24 cellular contexts compared by ENCODE assay signal in genomic region chr9:99211746-99212145, GRCh38. TPM values are rescaled to one million over a fixed set of nuclear protein-coding genes. Genes with fewer than 3 reads are reported as not detected.
DNase-seq lines count a peak whose midpoint lies in the region; FAIRE-seq and TF ChIP-seq lines count a peak whose summit lies in the region.
"Had no signal": no experiment of that assay in that cellular context is flagged by ENCODE, and none has a peak within 500 bp of the region (broad histone marks: within the 10 kb centered on the region; RNA-seq: fewer than 3 reads in every experiment).

No MANE protein-coding gene starts in this region.

- peak; percentile 29 for DNase-seq in GM12865 (ENCODE audit: low read depth)
- DNase-seq in HFFc6, result no peak
- no peak for DNase-seq in bronchial epithelial cell (ENCODE audit: low read depth)
- DNase-seq in neural progenitor cell (ENCODE audit: low spot score), result no peak
- no peak for DNase-seq in T-helper 2 cell treated with Interferon-gamma antibody and Interleukin-4, amounts not matched to agents 5 μg/mL and 100 μg/mL, for 36 hours (ENCODE audit: low spot score)
- no peak for DNase-seq in NCI-H774 (lab: John Stamatoyannopoulos, UW)
- no peak for DNase-seq in activated effector memory CD4-positive, alpha-beta T cell treated with Interleukin-2 at 50 U/mL for 16 hours
- DNase-seq: activated CD4-positive, alpha-beta T cell treated with anti-CD3 and anti-CD28 coated beads, Interleukin-2, amount 50 U/mL, for 48 hours; activated naive CD4-positive, alpha-beta T cell; activated T-cell treated with anti-CD3 and anti-CD28 coated beads for 4 hours; amygdala; CD8-positive, alpha-beta memory T cell; DMS79 treated with DMSO at 0.1 percent for 48 hours; dorsolateral prefrontal cortex; gastrocnemius medialis; mammary epithelial cell; naive thymus-derived CD4-positive, alpha-beta T cell; NCI-H1048; NCI-H2029; NCI-H345; tibial artery had no signal

- H3K9me3 Mint-ChIP-seq in HFFc6 (peaks cover 13% of the 10 kb centered on the region; the same call in 1 of the 2 replicates), neural progenitor cell (peaks cover 7% of the 10 kb centered on the region)
- peaks cover 4% of the 10 kb centered on the region for H3K9me3 Mint-ChIP-seq in T-helper 2 cell treated with Interferon-gamma antibody and Interleukin-4, amounts not matched to agents 5 μg/mL and 100 μg/mL, for 36 hours

- H2AFZ ChIP-seq in neural progenitor cell (replicated peaks), result no peak overlapping the region
- H2AFZ ChIP-seq: parathyroid adenoma had no signal

- TF ChIP-seq CTCF in GM12865 (IDR thresholded peaks at IDR 0.05; ENCODE audit: insufficient read depth, low read depth, low read length, missing control alignments) (peak; percentile 20), HFFc6 (IDR thresholded peaks at IDR 0.05) (peak; percentile 18; the same call in 1 of the 2 replicates), bronchial epithelial cell (IDR thresholded peaks at IDR 0.05; ENCODE audit: insufficient read depth, low read length, severe bottlenecking) (peak; percentile 15), neural progenitor cell (IDR thresholded peaks at IDR 0.05) (peak; percentile 8)

- H3K27me3 Mint-ChIP-seq in HFFc6 (ENCODE audit: insufficient read depth), result peaks cover 3% of the 10 kb centered on the region
- no peaks in the 10 kb centered on the region for H3K27me3 Mint-ChIP-seq in neural progenitor cell (ENCODE audit: insufficient read depth, low read depth)
- H3K27me3 Mint-ChIP-seq in T-helper 2 cell treated with Interferon-gamma antibody and Interleukin-4, amounts not matched to agents 5 μg/mL and 100 μg/mL, for 36 hours (ENCODE audit: low read depth), result peaks cover 23% of the 10 kb centered on the region
- H3K27me3 Mint-ChIP-seq: stimulated activated memory B cell treated with anti-CD40 and anti-IgM and Interleukin-4, amounts not matched to agents 10 μg/mL and 1 μg/mL and 100 μg/mL, for 72 hours had no signal

- H3K4me2 ChIP-seq in neural progenitor cell, result no peak overlapping the region

- H3K9me3 ChIP-seq in neural progenitor cell (ENCODE audit: low read depth), result no peaks in the 10 kb centered on the region
- H3K9me3 ChIP-seq: gastrocnemius medialis, tibial artery had no signal

- H3K36me3 Mint-ChIP-seq in HFFc6 (ENCODE audit: low read depth), result peaks cover 15% of the 10 kb centered on the region
- H3K36me3 Mint-ChIP-seq in neural progenitor cell, result peaks cover 18% of the 10 kb centered on the region
- peaks cover 9% of the 10 kb centered on the region for H3K36me3 Mint-ChIP-seq in T-helper 2 cell treated with Interferon-gamma antibody and Interleukin-4, amounts not matched to agents 5 μg/mL and 100 μg/mL, for 36 hours (ENCODE audit: low read depth)

- H3K4me3 Mint-ChIP-seq in HFFc6, result no peak overlapping the region
- no peak overlapping the region for H3K4me3 Mint-ChIP-seq in neural progenitor cell
- no peak overlapping the region for H3K4me3 Mint-ChIP-seq in T-helper 2 cell treated with Interferon-gamma antibody and Interleukin-4, amounts not matched to agents 5 μg/mL and 100 μg/mL, for 36 hours
- H3K4me3 Mint-ChIP-seq: naive thymus-derived CD4-positive, alpha-beta T cell; stimulated activated memory B cell treated with anti-CD40 and anti-IgM and Interleukin-4, amounts not matched to agents 10 μg/mL and 1 μg/mL and 100 μg/mL, for 72 hours had no signal

- H3K4me3 ChIP-seq in GM12865 (ENCODE audit: low read depth, low read length) (no peak overlapping the region), bronchial epithelial cell (ENCODE audit: low read depth, low read length) (no peak overlapping the region), neural progenitor cell (no peak overlapping the region)
- H3K4me3 ChIP-seq: dorsolateral prefrontal cortex, gastrocnemius medialis, SJSA1, tibial artery had no signal

- H3K4me1 ChIP-seq in neural progenitor cell, result no peaks in the 10 kb centered on the region
- H3K4me1 ChIP-seq: parathyroid adenoma, SJSA1, tibial artery had no signal

- H3K36me3 ChIP-seq in bronchial epithelial cell (ENCODE audit: control insufficient read depth, insufficient read depth, low read length) (no peaks in the 10 kb centered on the region), neural progenitor cell (no peaks in the 10 kb centered on the region)
- H3K36me3 ChIP-seq: gastrocnemius medialis had no signal

- no peak for FAIRE-seq in bronchial epithelial cell (lab: Jason Lieb, UNC)

- H3K4me1 Mint-ChIP-seq in HFFc6 (ENCODE audit: low read depth) (no peaks in the 10 kb centered on the region), neural progenitor cell (no peaks in the 10 kb centered on the region)
- H3K4me1 Mint-ChIP-seq in T-helper 2 cell treated with Interferon-gamma antibody and Interleukin-4, amounts not matched to agents 5 μg/mL and 100 μg/mL, for 36 hours (ENCODE audit: low read depth), result no peaks in the 10 kb centered on the region

- H4K20me1 ChIP-seq in neural progenitor cell (ENCODE audit: low read depth), result peaks cover 8% of the 10 kb centered on the region

- H3F3A ChIP-seq in neural progenitor cell (ENCODE audit: low read depth), result no peaks in the 10 kb centered on the region

- H3K9ac ChIP-seq in neural progenitor cell, result no peak overlapping the region
- H3K9ac ChIP-seq: parathyroid adenoma had no signal

- H3K27ac Mint-ChIP-seq in HFFc6 (no peak overlapping the region), neural progenitor cell (no peak overlapping the region)
- no peak overlapping the region for H3K27ac Mint-ChIP-seq in T-helper 2 cell treated with Interferon-gamma antibody and Interleukin-4, amounts not matched to agents 5 μg/mL and 100 μg/mL, for 36 hours
- H3K27ac Mint-ChIP-seq: CD8-positive, alpha-beta memory T cell; naive thymus-derived CD4-positive, alpha-beta T cell; stimulated activated memory B cell treated with anti-CD40 and anti-IgM and Interleukin-4, amounts not matched to agents 10 μg/mL and 1 μg/mL and 100 μg/mL, for 72 hours had no signal

- H3K27me3 ChIP-seq in bronchial epithelial cell (ENCODE audit: control insufficient read depth, insufficient read depth, low read length) (no peaks in the 10 kb centered on the region), neural progenitor cell (no peaks in the 10 kb centered on the region)
- H3K27me3 ChIP-seq: dorsolateral prefrontal cortex, gastrocnemius medialis, SJSA1, tibial artery had no signal

- peaks cover 6% of the 10 kb centered on the region for H3K79me2 ChIP-seq in neural progenitor cell (ENCODE audit: low read depth)
- H3K79me2 ChIP-seq: parathyroid adenoma had no signal

- H3K27ac ChIP-seq in neural progenitor cell, result no peak overlapping the region
- H3K27ac ChIP-seq: dorsolateral prefrontal cortex, gastrocnemius medialis, parathyroid adenoma, SJSA1, tibial artery had no signal

RNA-seq across cellular contexts. Expression of gene ALG2, which starts 10.0 kb away (rescaled TPM):
- 10 to 100 TPM; 30.4 to 42.2 (median 38.3) TPM for total RNA-seq in HFFc6 (2021; fragmentation: NEBNext Ultra II Directional; extraction: Animal tissue kit (Norgen Biotek cat#: 25700))
- 33.2 and 55.0 TPM in 2 replicates for total RNA-seq in bronchial epithelial cell
- total RNA-seq in neural progenitor cell (ENCODE audit: low replicate concordance), result 25.0 and 26.0 TPM in 2 replicates

RNA-seq across cellular contexts. Expression of gene SEC61B, which starts 10.3 kb away (rescaled TPM):
- total RNA-seq in HFFc6 (2021; fragmentation: NEBNext Ultra II Directional; extraction: Animal tissue kit (Norgen Biotek cat#: 25700)), result 100 to 1,000 TPM; 234 to 281 (median 252) TPM
- total RNA-seq in bronchial epithelial cell (62.9 and 77.2 TPM in 2 replicates), neural progenitor cell (ENCODE audit: low replicate concordance) (83.7 and 99.2 TPM in 2 replicates)
